11 cellular contexts compared by ENCODE assay signal in the genomic region with DNA sequence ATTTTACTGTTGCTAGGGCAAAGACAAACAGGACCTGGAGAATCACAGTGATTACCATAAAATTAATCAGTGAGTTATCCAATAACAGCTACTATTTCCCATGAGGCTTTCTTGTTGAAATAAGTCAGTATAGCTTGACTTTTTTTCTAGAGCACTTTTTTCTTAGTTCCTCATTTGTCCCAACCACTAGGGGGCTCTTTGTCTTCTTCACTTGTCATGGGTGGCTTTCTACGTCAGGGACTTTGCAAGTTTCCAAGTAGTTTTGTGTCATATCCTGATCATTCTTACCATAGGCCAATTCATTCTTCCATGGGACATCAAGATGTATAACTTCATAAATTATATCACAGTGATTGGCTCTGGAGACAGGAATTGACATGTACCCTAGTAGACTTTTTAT.
DNase-seq lines count a peak whose midpoint lies in the region; ATAC-seq, FAIRE-seq and TF ChIP-seq lines count a peak whose summit lies in the region.
"Had no signal": no experiment of that assay in that cellular context is flagged by ENCODE, and none has a peak within 500 bp of the region (broad histone marks: within the 10 kb centered on the region; RNA-seq: fewer than 3 reads in every experiment).

No MANE protein-coding gene starts in this region.

- peak; percentile 6 for TF ChIP-seq CTCF in AG09309 (IDR thresholded peaks at IDR 0.05; ENCODE audit: control insufficient read depth, insufficient read depth, low read depth, low read length, missing control alignments)
- peak; percentile 27 for TF ChIP-seq CTCF in SU-DHL-6 (IDR thresholded peaks at IDR 0.05; ENCODE audit: insufficient read depth, low read length, poor library complexity, severe bottlenecking)
- no peak for TF ChIP-seq CTCF in pancreas (IDR thresholded peaks at IDR 0.05)

- POLR2A ChIA-PET in activated CD4-positive, alpha-beta memory T cell treated with anti-CD3 and anti-CD28 coated beads for 36 hours (lab: Charles Lee): no interaction called here

- no peaks in the 10 kb centered on the region for H4K20me1 ChIP-seq in SU-DHL-6 (ENCODE audit: low read depth, low read length)

- H3K27ac Mint-ChIP-seq in activated CD4-positive, alpha-beta memory T cell treated with anti-CD3 and anti-CD28 coated beads for 36 hours: no peak overlapping the region

- H3K4me3 Mint-ChIP-seq in activated CD4-positive, alpha-beta memory T cell treated with anti-CD3 and anti-CD28 coated beads for 36 hours: no peak overlapping the region

- ATAC-seq in pancreas: no peak

- H3K4me1 Mint-ChIP-seq in activated CD4-positive, alpha-beta memory T cell treated with anti-CD3 and anti-CD28 coated beads for 36 hours (ENCODE audit: low read depth): no peaks in the 10 kb centered on the region

- intact Hi-C loops in pancreas (cut with DNase I): no loop called here
- intact Hi-C loops in activated CD4-positive, alpha-beta memory T cell treated with anti-CD3 and anti-CD28 coated beads for 36 hours (cut with micrococcal nuclease): no loop called here

- H3K4me3 ChIP-seq in AG09309 (ENCODE audit: control insufficient read depth, low read depth, low read length) (no peak overlapping the region), SU-DHL-6 (ENCODE audit: insufficient read depth, low read length, poor library complexity, severe bottlenecking) (no peak overlapping the region), pancreas (no peak overlapping the region)
- H3K4me3 ChIP-seq: SJCRH30 had no signal

- no peak overlapping the region for H3K4me2 ChIP-seq in SU-DHL-6 (ENCODE audit: low read depth, low read length, poor library complexity, severe bottlenecking)

- no peaks in the 10 kb centered on the region for H3K36me3 ChIP-seq in SU-DHL-6 (ENCODE audit: low read length)
- no peaks in the 10 kb centered on the region for H3K36me3 ChIP-seq in pancreas
- H3K36me3 ChIP-seq: SJCRH30 had no signal

- CTCF ChIA-PET in activated CD4-positive, alpha-beta memory T cell treated with anti-CD3 and anti-CD28 coated beads for 36 hours (lab: Charles Lee): interaction anchor here (0.7 kb wide), 1 partner anchor 196 kb away, joined by 4 read pairs; no protein-coding TSS in a partner anchor

- H3K36me3 Mint-ChIP-seq in activated CD4-positive, alpha-beta memory T cell treated with anti-CD3 and anti-CD28 coated beads for 36 hours: no peaks in the 10 kb centered on the region

- H3K4me1 ChIP-seq in pancreas: no peaks in the 10 kb centered on the region

- no peaks in the 10 kb centered on the region for H3K79me2 ChIP-seq in SU-DHL-6 (ENCODE audit: insufficient read depth, low read length)

- FAIRE-seq in pancreas (lab: Jason Lieb, UNC): no peak

- DNase-seq in AG09309 (ENCODE audit: low read depth): no peak
- DNase-seq in H4 (ENCODE audit: low spot score): peak; percentile 31
- DNase-seq in iPS DF 19.7 (ENCODE audit: low read depth, low spot score): peak; percentile 20
- no peak for DNase-seq in pancreas
- no peak for DNase-seq in NCI-H226
- no peak for DNase-seq in COR-L47 (lab: John Stamatoyannopoulos, UW)
- DNase-seq in activated CD4-positive, alpha-beta memory T cell treated with anti-CD3 and anti-CD28 coated beads for 36 hours: no peak
- DNase-seq: aorta; stimulated activated naive CD4-positive, alpha-beta T cell had no signal

- H3K9ac ChIP-seq in SU-DHL-6 (ENCODE audit: low read length): no peak overlapping the region

- H3K27ac ChIP-seq in SU-DHL-6 (ENCODE audit: low read depth, low read length) (no peak overlapping the region), pancreas (no peak overlapping the region)
- H3K27ac ChIP-seq: SJCRH30 had no signal

- H3K9me2 ChIP-seq in SU-DHL-6 (replicated peaks; ENCODE audit: insufficient read depth, low read length): no peaks in the 10 kb centered on the region

- 27 to 37% methylated on average over 1 of the region's 1 CpG for WGBS in pancreas, 2 donors

- H2AFZ ChIP-seq in SU-DHL-6 (ENCODE audit: low read depth, low read length, severe bottlenecking): no peak overlapping the region

- H3K9me3 ChIP-seq in SU-DHL-6 (ENCODE audit: insufficient read depth, low read length) (no peaks in the 10 kb centered on the region), pancreas (no peaks in the 10 kb centered on the region)
- H3K9me3 ChIP-seq: SJCRH30 had no signal

- H3K27me3 Mint-ChIP-seq in activated CD4-positive, alpha-beta memory T cell treated with anti-CD3 and anti-CD28 coated beads for 36 hours: no peaks in the 10 kb centered on the region

- H3K27me3 ChIP-seq in SU-DHL-6 (ENCODE audit: low read length) (no peaks in the 10 kb centered on the region), pancreas (no peaks in the 10 kb centered on the region)
- H3K27me3 ChIP-seq: SJCRH30 had no signal

- no peaks in the 10 kb centered on the region for H3F3A ChIP-seq in SU-DHL-6 (ENCODE audit: insufficient read depth)

- H3K9me3 Mint-ChIP-seq in activated CD4-positive, alpha-beta memory T cell treated with anti-CD3 and anti-CD28 coated beads for 36 hours: peaks cover 11% of the 10 kb centered on the region

Comparison
In these comparisons a context has a peak if more than half of its experiments do, and no peak if none do; other contexts are left out.
1. DNase-seq: peak in H4 (single experiment) and iPS DF 19.7 (single experiment); none in AG09309 (single experiment), pancreas (0 of 6), NCI-H226 (single experiment), COR-L47 (single experiment) and activated CD4-positive, alpha-beta memory T cell treated with anti-CD3 and anti-CD28 coated beads for 36 hours (single experiment).
2. CTCF ChIP-seq: peak in AG09309 (single experiment) and SU-DHL-6 (single experiment); none in pancreas (0 of 4).